ENCODE assay signal across 10 cellular contexts in genomic region chr1:164673584-164674214, GRCh38.
DNase-seq lines count a peak whose midpoint lies in the region; ATAC-seq, FAIRE-seq and TF ChIP-seq lines count a peak whose summit lies in the region.
"Had no signal": no experiment of that assay in that cellular context is flagged by ENCODE, and none has a peak within 500 bp of the region (broad histone marks: within the 10 kb centered on the region; RNA-seq: fewer than 3 reads in every experiment).

No MANE protein-coding gene starts in this region.

- no peak for FAIRE-seq in kidney (lab: Jason Lieb, UNC)

- CTCF ChIA-PET in HEK293 (lab: Yijun Ruan, JAX), result interaction anchor here (0.6 to 2.0 kb wide), 15 partner anchors 9 to 117 kb away, joined by 3 to 11 read pairs (median 3); no protein-coding TSS in a partner anchor

- H3K4me3 Mint-ChIP-seq in CD14-positive monocyte, result no peak overlapping the region
- no peak overlapping the region for H3K4me3 Mint-ChIP-seq in stimulated activated effector memory CD8-positive, alpha-beta T cell treated with anti-CD3 and anti-CD28 coated beads, Interleukin-12 subunit alpha, Interleukin-12 subunit beta, amount 100 ng/mL, for 72 hours

- ATAC-seq in HG02973 (IDR thresholded peaks at IDR 0.05; ENCODE audit: unreplicated experiment), result no peak
- ATAC-seq in GM18870 (IDR thresholded peaks at IDR 0.05; ENCODE audit: unreplicated experiment), result no peak
- ATAC-seq in stimulated activated effector memory CD8-positive, alpha-beta T cell treated with anti-CD3 and anti-CD28 coated beads, Interleukin-12 subunit alpha, Interleukin-12 subunit beta, amount 100 ng/mL, for 72 hours, result no peak
- ATAC-seq: left cardiac atrium had no signal

- peaks cover 3 to 9% (median 6%) of the 10 kb centered on the region in 7 donors for H3K9me3 Mint-ChIP-seq in CD14-positive monocyte
- H3K9me3 Mint-ChIP-seq in stimulated activated effector memory CD8-positive, alpha-beta T cell treated with anti-CD3 and anti-CD28 coated beads, Interleukin-12 subunit alpha, Interleukin-12 subunit beta, amount 100 ng/mL, for 72 hours, result peaks cover 12% of the 10 kb centered on the region

- H3K9me3 ChIP-seq in HEK293 (ENCODE audit: control insufficient read depth, insufficient read depth, low read depth, low read length) (no peaks in the 10 kb centered on the region), kidney (ENCODE audit: control insufficient read depth in 1 of 2, low read length in 2 of 2) (no peaks in the 10 kb centered on the region)

- H3K4me1 ChIP-seq in HEK293 (ENCODE audit: control insufficient read depth, insufficient read depth, low read length) (no peaks in the 10 kb centered on the region; the same call in 1 of the 2 replicates), kidney (ENCODE audit: control insufficient read depth in 1 of 2, insufficient read depth in 1 of 2, low read depth in 1 of 2, low read length in 2 of 2) (peaks cover 8 to 10% of the 10 kb centered on the region in 2 donors)

- intact Hi-C loops in CD14-positive monocyte (cut with micrococcal nuclease) (loop anchor here in 1 of 2 donors (5.0 kb wide), 1 partner anchor 114 kb away; no protein-coding TSS in a partner anchor), kidney (cut with DNase I) (no loop called here)

- H3K27ac Mint-ChIP-seq in CD14-positive monocyte, result no peak overlapping the region
- no peak overlapping the region for H3K27ac Mint-ChIP-seq in stimulated activated effector memory CD8-positive, alpha-beta T cell treated with anti-CD3 and anti-CD28 coated beads, Interleukin-12 subunit alpha, Interleukin-12 subunit beta, amount 100 ng/mL, for 72 hours

- DNase-seq in CD14-positive monocyte (ENCODE audit: low spot score) (no peak), kidney (no peak), amygdala (lab: John Stamatoyannopoulos, UW) (no peak)
- DNase-seq in stimulated activated effector memory CD8-positive, alpha-beta T cell treated with anti-CD3 and anti-CD28 coated beads, Interleukin-12 subunit alpha, Interleukin-12 subunit beta, amount 100 ng/mL, for 72 hours (ENCODE audit: low spot score in 2 of 2), result no peak
- DNase-seq: left cardiac atrium, T1000 had no signal

- TF ChIP-seq CTCF in CD14-positive monocyte (IDR thresholded peaks at IDR 0.05) (peak; percentile 74), HEK293 (tag by site-specific recombination; IDR thresholded peaks at IDR 0.05) (no peak), VCaP (conservative IDR thresholded peaks at IDR 0.05) (peak; percentile 43), kidney (IDR thresholded peaks at IDR 0.05; ENCODE audit: borderline replicate concordance, extremely low read depth, insufficient read depth) (peak; percentile 14)

- POLR2A ChIA-PET in HEK293 (lab: Yijun Ruan, JAX), result no interaction called here

- H3K36me3 Mint-ChIP-seq in CD14-positive monocyte, result no peaks in the 10 kb centered on the region
- no peaks in the 10 kb centered on the region for H3K36me3 Mint-ChIP-seq in stimulated activated effector memory CD8-positive, alpha-beta T cell treated with anti-CD3 and anti-CD28 coated beads, Interleukin-12 subunit alpha, Interleukin-12 subunit beta, amount 100 ng/mL, for 72 hours

- no peaks in the 10 kb centered on the region for H3K36me3 ChIP-seq in HEK293 (ENCODE audit: control insufficient read depth in 2 of 2, insufficient read depth in 1 of 2, low read length in 2 of 2)
- peaks cover 0 to 2% of the 10 kb centered on the region in 2 donors for H3K36me3 ChIP-seq in kidney (ENCODE audit: control insufficient read depth in 1 of 2, insufficient read depth in 2 of 2, low read length in 2 of 2)

- H3K27me3 Mint-ChIP-seq in CD14-positive monocyte (ENCODE audit: low read depth in 3 of 3), result peaks cover 11 to 15% (median 13%) of the 10 kb centered on the region in 3 donors

- H3K27ac ChIP-seq in HEK293 (ENCODE audit: extremely low read depth, low read depth, low read length), result no peak overlapping the region
- H3K27ac ChIP-seq in VCaP, result no peak overlapping the region
- H3K27ac ChIP-seq in kidney (ENCODE audit: low read depth in 2 of 2, low read length in 2 of 2), result no peak overlapping the region

- H3K4me1 Mint-ChIP-seq in CD14-positive monocyte, result no peaks in the 10 kb centered on the region
- H3K4me1 Mint-ChIP-seq in stimulated activated effector memory CD8-positive, alpha-beta T cell treated with anti-CD3 and anti-CD28 coated beads, Interleukin-12 subunit alpha, Interleukin-12 subunit beta, amount 100 ng/mL, for 72 hours, result no peaks in the 10 kb centered on the region

- H3K4me3 ChIP-seq in HEK293 (ENCODE audit: low read depth, low read length), result no peak overlapping the region
- H3K4me3 ChIP-seq in kidney (ENCODE audit: low read length in 2 of 2), result no peak overlapping the region

- no peak overlapping the region for H3K9ac ChIP-seq in kidney (ENCODE audit: low read length in 2 of 2)

TF ChIP-seq in HEK293, 187 proteins besides CTCF, POLR2A, EP300 and RAD21:
- TF ChIP-seq ZNF341 (tag by site-specific recombination; IDR thresholded peaks at IDR 0.05; ENCODE audit: low read depth), result no peak
- TF ChIP-seq PRDM6 (tag by site-specific recombination; IDR thresholded peaks at IDR 0.05), result no peak
- 0 out of 2 replicates have a peak, but pooled peaks have one; percentile 16 for TF ChIP-seq ZNF202 (tag by site-specific recombination; IDR thresholded peaks at IDR 0.05; ENCODE audit: borderline replicate concordance)
